13 cellular contexts compared by ENCODE assay signal in genomic region chr2:64402876-64403275, GRCh38. TPM values are rescaled to one million over a fixed set of nuclear protein-coding genes. Genes with fewer than 3 reads are reported as not detected.
A peak's percentile ranks its signal among the peaks of the same experiment; 100 is the strongest.
DNase-seq lines count a peak whose midpoint lies in the region; ATAC-seq and TF ChIP-seq lines count a peak whose summit lies in the region.
"Had no signal": no experiment of that assay in that cellular context is flagged by ENCODE, and none has a peak within 500 bp of the region (broad histone marks: within the 10 kb centered on the region; RNA-seq: fewer than 3 reads in every experiment).

No MANE protein-coding gene starts in this region.

- H2BK12ac ChIP-seq in H9 (ENCODE audit: insufficient read length, low read depth, low read length), result no peak overlapping the region

- no peak overlapping the region for H3K4me3 ChIP-seq in skeletal muscle cell (ENCODE audit: low read depth, low read length)

- H3K4me1 Mint-ChIP-seq in H9 (peaks cover 44 to 55% of the 10 kb centered on the region in 2 experiments), WTC11 (peaks cover 62% of the 10 kb centered on the region)

- H3K27me3 ChIP-seq in H9 (ENCODE audit: insufficient read depth, low read length), result no peaks in the 10 kb centered on the region

- intact Hi-C loops in left colon (cut with DNase I, micrococcal nuclease), result no loop called here

- peak overlapping the region in 2 of 3 experiments; percentile 62 to 92; a peak in 3 of 7 replicates for H3K27ac Mint-ChIP-seq in H9
- H3K27ac Mint-ChIP-seq in WTC11, result peak overlapping the region; percentile 63; the same call in 1 of the 2 replicates
- H3K27ac Mint-ChIP-seq: activated B cell treated with CpG ODN at 0.5 μM for 24 hours; activated naive CD8-positive, alpha-beta T cell treated with anti-CD3 and anti-CD28 coated beads for 36 hours; natural killer cell treated with Interleukin-12 subunit alpha and Interleukin-12 subunit beta and Interleukin-15 and Interleukin-18, amount 100 ng/mL, for 72 hours had no signal

- H3K18ac ChIP-seq in H9 (ENCODE audit: insufficient read length, low read depth, low read length), result no peak overlapping the region

- H2AK5ac ChIP-seq in H9 (ENCODE audit: insufficient read length, low read length), result no peak overlapping the region

- no peaks in the 10 kb centered on the region for H3K9me3 ChIP-seq in H9 (ENCODE audit: control insufficient read depth, low read depth, low read length)

- CTCF ChIA-PET in WTC11 (lab: Charles Lee), result interaction anchor here (0.5 to 2.5 kb wide), 3 partner anchors 40 to 226 kb away, joined by 3 to 12 read pairs (median 3); no protein-coding TSS in a partner anchor

- H3K9me3 Mint-ChIP-seq in H9, result no peaks in the 10 kb centered on the region
- H3K9me3 Mint-ChIP-seq in WTC11, result no peaks in the 10 kb centered on the region
- H3K9me3 Mint-ChIP-seq: activated naive CD8-positive, alpha-beta T cell treated with anti-CD3 and anti-CD28 coated beads for 36 hours; natural killer cell treated with Interleukin-12 subunit alpha and Interleukin-12 subunit beta and Interleukin-15 and Interleukin-18, amount 100 ng/mL, for 72 hours had no signal

- WGBS in H9 (ENCODE audit: extremely low coverage, insufficient read length, low lambda C conversion rate), result no CpG with 5 or more reads among the region's 1 CpG

- no peak overlapping the region for H3K14ac ChIP-seq in H9 (ENCODE audit: insufficient read depth, low read length)

- H3K23ac ChIP-seq in H9 (ENCODE audit: insufficient read length, low read depth, low read length), result no peak overlapping the region

- no peak overlapping the region for H4K5ac ChIP-seq in H9 (ENCODE audit: insufficient read length, low read depth, low read length)

- POLR2A ChIA-PET in WTC11 (lab: Charles Lee), result no interaction called here

- no peak overlapping the region for H4K91ac ChIP-seq in H9 (ENCODE audit: insufficient read length, low read depth, low read length)

- no peak overlapping the region for H3K4me2 ChIP-seq in H9 (ENCODE audit: insufficient read depth, insufficient read length, low read length)

- H3T11ph ChIP-seq in H9 (ENCODE audit: low read length), result no peak overlapping the region

- no peak overlapping the region; a peak in 1 of 5 replicates for H3K4me3 Mint-ChIP-seq in H9
- no peak overlapping the region; the same call in 1 of the 2 replicates for H3K4me3 Mint-ChIP-seq in WTC11
- H3K4me3 Mint-ChIP-seq: activated B cell treated with CpG ODN at 0.5 μM for 24 hours; activated naive CD8-positive, alpha-beta T cell treated with anti-CD3 and anti-CD28 coated beads for 36 hours; natural killer cell treated with Interleukin-12 subunit alpha and Interleukin-12 subunit beta and Interleukin-15 and Interleukin-18, amount 100 ng/mL, for 72 hours had no signal

- H3K9ac ChIP-seq in H9 (ENCODE audit: extremely low read depth, insufficient read length, low read length), result no peak overlapping the region

- H3K23me2 ChIP-seq in H9 (ENCODE audit: insufficient read length, low read depth, low read length, poor library complexity, severe bottlenecking), result peaks cover 5% of the 10 kb centered on the region

- no peak overlapping the region for H2BK15ac ChIP-seq in H9 (ENCODE audit: low read depth, low read length)

- H3K27me3 Mint-ChIP-seq in H9 (ENCODE audit: low read depth) (no peaks in the 10 kb centered on the region), WTC11 (ENCODE audit: low read depth) (no peaks in the 10 kb centered on the region)
- H3K27me3 Mint-ChIP-seq: activated naive CD8-positive, alpha-beta T cell treated with anti-CD3 and anti-CD28 coated beads for 36 hours had no signal

- no peak overlapping the region for H2AFZ ChIP-seq in H9 (ENCODE audit: low read length)

- H3K56ac ChIP-seq in H9 (ENCODE audit: insufficient read length, low read depth, low read length), result no peak overlapping the region

- H2BK20ac ChIP-seq in H9 (ENCODE audit: low read depth, low read length, poor library complexity, severe bottlenecking), result no peak overlapping the region

- 0 out of 7 replicates have a peak, but pooled peaks cover 0 to 1% (median 0%) of the 10 kb centered on the region in 3 experiments for H3K36me3 Mint-ChIP-seq in H9 (ENCODE audit: insufficient read depth in 1 of 3, low read depth in 3 of 3)
- H3K36me3 Mint-ChIP-seq in WTC11, result no peaks in the 10 kb centered on the region
- H3K36me3 Mint-ChIP-seq: activated naive CD8-positive, alpha-beta T cell treated with anti-CD3 and anti-CD28 coated beads for 36 hours; natural killer cell treated with Interleukin-12 subunit alpha and Interleukin-12 subunit beta and Interleukin-15 and Interleukin-18, amount 100 ng/mL, for 72 hours had no signal

- no peak overlapping the region for H2BK5ac ChIP-seq in H9 (ENCODE audit: insufficient read length, low read length)

- H3K4me1 ChIP-seq in H9 (ENCODE audit: insufficient read depth, low read length), result peaks cover 16% of the 10 kb centered on the region

- no peak overlapping the region for H3K27ac ChIP-seq in H9 (ENCODE audit: insufficient read length, low read depth, low read length)

- no peak overlapping the region for H3K4ac ChIP-seq in H9 (ENCODE audit: low read depth, low read length)

- H4K8ac ChIP-seq in H9 (replicated peaks; ENCODE audit: insufficient read length, low read depth, low read length), result no peak overlapping the region

- DNase-seq in H9 (no peak), WTC11 (ENCODE audit: low spot score) (no peak), glomerular endothelial cell (ENCODE audit: extremely low read depth, low read depth, low spot score) (peak; percentile 34), skeletal muscle cell (ENCODE audit: low read depth) (peak; percentile 37), HPDE6-E6E7 (ENCODE audit: extremely low spot score) (no peak), left colon (no peak)
- DNase-seq: activated B cell treated with CpG ODN at 0.5 μM for 24 hours; activated naive CD8-positive, alpha-beta T cell treated with anti-CD3 and anti-CD28 coated beads for 36 hours; KBM-7; NCI-H774 had no signal

- H3K79me1 ChIP-seq in H9 (ENCODE audit: insufficient read depth, low read depth, low read length, poor library complexity, severe bottlenecking), result no peaks in the 10 kb centered on the region

- no peak for TF ChIP-seq CTCF in H9 (conservative IDR thresholded peaks at IDR 0.05)
- no peak for TF ChIP-seq CTCF in WTC11 (IDR thresholded peaks at IDR 0.05)

- H3K79me2 ChIP-seq in H9 (ENCODE audit: insufficient read depth, low read length), result no peaks in the 10 kb centered on the region

- H2BK120ac ChIP-seq in H9 (ENCODE audit: low read depth, low read length, poor library complexity, severe bottlenecking), result no peak overlapping the region

- ATAC-seq in WTC11 (no peak), HG02759 (IDR thresholded peaks at IDR 0.05; ENCODE audit: unreplicated experiment) (no peak), HG02884 (IDR thresholded peaks at IDR 0.05; ENCODE audit: unreplicated experiment) (no peak), left colon (no peak)
- ATAC-seq: natural killer cell treated with Interleukin-12 subunit alpha and Interleukin-12 subunit beta and Interleukin-15 and Interleukin-18, amount 100 ng/mL, for 72 hours had no signal

- H4K20me1 ChIP-seq in H9 (ENCODE audit: control insufficient read depth, insufficient read depth, insufficient read length), result no peaks in the 10 kb centered on the region

TF ChIP-seq in WTC11, 78 proteins besides CTCF, POLR2A, EP300 and RAD21:
- no peak for TF ChIP-seq CBFB (CRISPR knock-in tag; IDR thresholded peaks at IDR 0.05; ENCODE audit: low read depth)
- TF ChIP-seq GRHL2 (CRISPR knock-in tag; IDR thresholded peaks at IDR 0.05; ENCODE audit: insufficient replicate concordance, severe bottlenecking), result no peak
- no peak for TF ChIP-seq CREM (CRISPR knock-in tag; IDR thresholded peaks at IDR 0.05)
- TF ChIP-seq ZNF425 (CRISPR knock-in tag; conservative IDR thresholded peaks at IDR 0.05), result no peak
- no peak for TF ChIP-seq E2F4 (CRISPR knock-in tag; IDR thresholded peaks at IDR 0.05; ENCODE audit: borderline replicate concordance, low read depth)
- no peak for TF ChIP-seq ZNF121 (CRISPR knock-in tag; IDR thresholded peaks at IDR 0.05)

RNA-seq across cellular contexts. Expression of gene LGALSL, which starts 51.1 kb away (rescaled TPM):
- total RNA-seq in H9 (2021) (20.4 and 23.8 TPM in 2 replicates), WTC11 (2021) (21.0 to 26.5 TPM (median 24.2 TPM) in 3 replicates), glomerular endothelial cell (3.6 and 7.8 TPM in 2 replicates), left colon (10 to 100 TPM; 43.6 to 45.5 TPM)

Comparison
In these comparisons a context has a peak if more than half of its experiments do, and no peak if none do; other contexts are left out.
1. DNase-seq: peak in glomerular endothelial cell (single experiment) and skeletal muscle cell (single experiment); none in H9 (single experiment), WTC11 (single experiment), HPDE6-E6E7 (single experiment) and left colon (0 of 2).